Comparison of ENCODE assay signal across 8 cellular contexts in the genomic region with DNA sequence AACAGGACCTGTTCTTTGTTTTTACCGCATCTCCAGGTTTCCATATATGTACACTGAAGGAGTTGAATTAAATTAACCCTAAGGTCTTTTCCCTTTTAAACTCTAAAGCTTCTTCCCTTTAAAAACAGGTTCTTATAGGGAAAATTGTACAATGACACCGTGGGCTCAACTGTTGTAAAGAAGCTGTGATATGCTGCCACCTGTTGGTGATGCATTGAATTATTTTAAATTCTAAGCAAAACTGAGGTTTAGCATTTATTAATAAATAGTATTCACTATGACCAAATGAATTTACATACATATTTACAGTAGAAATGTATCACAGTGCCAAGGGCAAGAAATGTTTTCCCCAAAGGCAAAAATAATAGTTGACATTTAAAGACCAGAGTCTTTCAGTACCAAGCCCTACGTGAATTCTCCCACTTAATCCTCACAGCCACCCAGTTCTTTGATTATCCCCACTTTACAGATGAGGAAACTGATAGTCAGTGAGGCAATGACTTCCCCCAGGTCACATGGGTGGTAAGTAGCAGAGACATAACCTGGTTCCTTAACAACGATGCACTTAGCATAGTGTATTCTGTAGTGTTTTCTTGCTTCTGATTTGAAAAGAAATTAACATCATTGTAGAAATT. TPM values are rescaled to one million over a fixed set of nuclear protein-coding genes. Genes with fewer than 3 reads are reported as not detected.
DNase-seq lines count a peak whose midpoint lies in the region; ATAC-seq, FAIRE-seq and TF ChIP-seq lines count a peak whose summit lies in the region.

No MANE protein-coding gene starts in this region.

- H3K79me2 ChIP-seq in endothelial cell of umbilical vein (ENCODE audit: control insufficient read depth, insufficient read depth, low read length): no peaks in the 10 kb centered on the region

- intact Hi-C loops in endothelial cell of umbilical vein (cut with micrococcal nuclease): loop anchor here (1.0 to 10.0 kb wide), 5 partner anchors 78 to 693 kb away; partner anchors contain the start of genes POLR3B and RFX4
- intact Hi-C loops in naive thymus-derived CD4-positive, alpha-beta T cell (cut with micrococcal nuclease): loop anchor here (1.0 to 5.0 kb wide), 9 partner anchors 35 to 693 kb away; partner anchors contain the start of genes POLR3B (in 2 of the 2) and TMEM263 (in 1 of the 2)

- peaks cover 0 to 10% (median 5%) of the 10 kb centered on the region in 11 donors for H3K9me3 Mint-ChIP-seq in naive thymus-derived CD4-positive, alpha-beta T cell

- no peaks in the 10 kb centered on the region for H3K36me3 ChIP-seq in endothelial cell of umbilical vein (ENCODE audit: control insufficient read depth in 2 of 2, extremely low read depth in 1 of 2, insufficient read depth in 2 of 2, low read length in 2 of 2)
- H3K36me3 ChIP-seq in naive thymus-derived CD4-positive, alpha-beta T cell (ENCODE audit: control insufficient read depth in 2 of 3, insufficient read depth in 3 of 3, low read length in 3 of 3): no peaks in the 10 kb centered on the region

- no peaks in the 10 kb centered on the region for H3K9me3 ChIP-seq in endothelial cell of umbilical vein (replicated peaks; ENCODE audit: control insufficient read depth, insufficient read depth, low read length)
- no peaks in the 10 kb centered on the region for H3K9me3 ChIP-seq in naive thymus-derived CD4-positive, alpha-beta T cell (ENCODE audit: control insufficient read depth in 2 of 3, low read length in 3 of 3)

- peaks cover 0 to 5% (median 0%) of the 10 kb centered on the region in 5 donors for H3K36me3 Mint-ChIP-seq in naive thymus-derived CD4-positive, alpha-beta T cell

- peak; percentile 41 for DNase-seq in DMS114 treated with DMSO at 0.1 percent for 48 hours (lab: John Stamatoyannopoulos, UW; ENCODE audit: unreplicated experiment)
- peak; percentile 21 for DNase-seq in HT1080 (ENCODE audit: low read depth)
- DNase-seq in RWPE1 (ENCODE audit: low spot score): peak; percentile 46
- peak; percentile 60 for DNase-seq in endothelial cell of umbilical vein (ENCODE audit: low read depth, low spot score)
- peak in 7 of 9 donors; percentile 12 to 53 (median 32) for DNase-seq in naive thymus-derived CD4-positive, alpha-beta T cell
- DNase-seq in T1000 (lab: John Stamatoyannopoulos, UW): no peak

- peaks cover 13% of the 10 kb centered on the region for H3K4me1 ChIP-seq in endothelial cell of umbilical vein (ENCODE audit: control insufficient read depth, extremely low read depth, insufficient read depth, low read length)
- peaks cover 0 to under 1% of the 10 kb centered on the region in 2 donors for H3K4me1 ChIP-seq in naive thymus-derived CD4-positive, alpha-beta T cell (ENCODE audit: control insufficient read depth in 2 of 2, insufficient read depth in 2 of 2, low read length in 2 of 2)

- peaks cover 8 to 10% of the 10 kb centered on the region in 2 experiments for H3K27me3 ChIP-seq in endothelial cell of umbilical vein (ENCODE audit: control insufficient read depth in 2 of 2, insufficient read depth in 2 of 2, low read length in 2 of 2)
- no peaks in the 10 kb centered on the region for H3K27me3 ChIP-seq in naive thymus-derived CD4-positive, alpha-beta T cell (ENCODE audit: control insufficient read depth in 2 of 2, insufficient read depth in 2 of 2, low read length in 2 of 2)

- peaks cover 8 to 15% (median 9%) of the 10 kb centered on the region in 7 donors for H3K4me1 Mint-ChIP-seq in naive thymus-derived CD4-positive, alpha-beta T cell

- H3K4me3 ChIP-seq in endothelial cell of umbilical vein (replicated peaks in 1 of 3; ENCODE audit: insufficient read depth in 1 of 3, low read depth in 1 of 3, low read length in 3 of 3): no peak overlapping the region
- no peak overlapping the region for H3K4me3 ChIP-seq in naive thymus-derived CD4-positive, alpha-beta T cell (ENCODE audit: low read length)

- dilution Hi-C loops in endothelial cell of umbilical vein (cut with MboI; ENCODE audit: extremely low pct_ligation_motif_present, low sequenced_read_pairs): no loop called here

- no peak overlapping the region for H3K27ac ChIP-seq in RWPE1
- H3K27ac ChIP-seq in endothelial cell of umbilical vein (ENCODE audit: insufficient read depth, low read depth, low read length): no peak overlapping the region
- no peak overlapping the region for H3K27ac ChIP-seq in naive thymus-derived CD4-positive, alpha-beta T cell (ENCODE audit: low read depth, low read length)

- peak; percentile 60 for ATAC-seq in naive thymus-derived CD4-positive, alpha-beta T cell
- ATAC-seq in HG02970 (IDR thresholded peaks at IDR 0.05; ENCODE audit: low FRiP score, unreplicated experiment) (no peak), GM18519 (IDR thresholded peaks at IDR 0.05; ENCODE audit: low FRiP score, unreplicated experiment) (no peak)

- CTCF ChIA-PET in RWPE1 (lab: Yijun Ruan, JAX): interaction anchor here (0.6 to 1.7 kb wide), 17 partner anchors 8 to 1243 kb away, joined by 3 to 10 read pairs (median 4); partner anchors contain the start of gene POLR3B
- CTCF ChIA-PET in endothelial cell of umbilical vein (lab: Charles Lee): interaction anchor here (0.6 to 3.9 kb wide), 30 partner anchors 12 to 693 kb away, joined by 3 to 111 read pairs (median 4); partner anchors contain the start of genes MTERF2, POLR3B and TMEM263
- CTCF ChIA-PET in naive thymus-derived CD4-positive, alpha-beta T cell (lab: Charles Lee): interaction anchor here (0.8 to 2.5 kb wide), 9 partner anchors 13 to 563 kb away, joined by 3 to 10 read pairs (median 5); no protein-coding TSS in a partner anchor

- no peak overlapping the region for H2AFZ ChIP-seq in endothelial cell of umbilical vein (ENCODE audit: low read depth, low read length)

- H4K20me1 ChIP-seq in endothelial cell of umbilical vein (replicated peaks; ENCODE audit: control insufficient read depth, extremely low read depth, insufficient read depth, low read length): no peaks in the 10 kb centered on the region

- no peak overlapping the region for H3K9ac ChIP-seq in endothelial cell of umbilical vein (replicated peaks; ENCODE audit: extremely low read depth, insufficient read depth, low read length)

- POLR2A ChIA-PET in RWPE1 (lab: Yijun Ruan, JAX; ENCODE audit: low non-redundant PET) (no interaction called here), endothelial cell of umbilical vein (lab: Charles Lee) (no interaction called here)
- POLR2A ChIA-PET in naive thymus-derived CD4-positive, alpha-beta T cell (lab: Charles Lee): no interaction called here

- FAIRE-seq in endothelial cell of umbilical vein (lab: Jason Lieb, UNC): peak; percentile 87

- H3K27ac Mint-ChIP-seq in naive thymus-derived CD4-positive, alpha-beta T cell: no peak overlapping the region

- no peak overlapping the region for H3K4me2 ChIP-seq in endothelial cell of umbilical vein (ENCODE audit: insufficient read depth, low read length)

- peaks cover 5 to 50% (median 14%) of the 10 kb centered on the region in 5 donors for H3K27me3 Mint-ChIP-seq in naive thymus-derived CD4-positive, alpha-beta T cell

- no peaks in the 10 kb centered on the region for H3K9me1 ChIP-seq in endothelial cell of umbilical vein (replicated peaks; ENCODE audit: control insufficient read depth, extremely low read depth, insufficient read depth, low read length)

- no peak for TF ChIP-seq POLR2A in endothelial cell of umbilical vein (IDR thresholded peaks at IDR 0.05; ENCODE audit: low read depth, low read length)

- TF ChIP-seq CTCF in RWPE1 (conservative IDR thresholded peaks at IDR 0.05; ENCODE audit: low read depth) (peak; percentile 82), endothelial cell of umbilical vein (IDR thresholded peaks at IDR 0.05; ENCODE audit: extremely low read depth in 1 of 2, insufficient read depth in 1 of 2, low read depth in 1 of 2, low read length in 2 of 2) (peak; percentile 37 to 54)

- no peak overlapping the region for H3K4me3 Mint-ChIP-seq in naive thymus-derived CD4-positive, alpha-beta T cell

- no TSS peak for BruUV-seq in endothelial cell of umbilical vein (replicated peaks; lab: Mats Ljungman, UMichigan)

TF ChIP-seq in endothelial cell of umbilical vein, 7 proteins besides CTCF, POLR2A, EP300 and RAD21:
- TF ChIP-seq, protein P1, sequence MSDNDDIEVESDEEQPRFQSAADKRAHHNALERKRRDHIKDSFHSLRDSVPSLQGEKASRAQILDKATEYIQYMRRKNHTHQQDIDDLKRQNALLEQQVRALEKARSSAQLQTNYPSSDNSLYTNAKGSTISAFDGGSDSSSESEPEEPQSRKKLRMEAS (IDR thresholded peaks at IDR 0.05; ENCODE audit: insufficient read depth, insufficient read length): no peak
- TF ChIP-seq EZH2 (IDR thresholded peaks at IDR 0.05; ENCODE audit: borderline replicate concordance, low read depth, low read length, severe bottlenecking) (no peak), POLR2AphosphoS5 (IDR thresholded peaks at IDR 0.05; ENCODE audit: insufficient read depth, low read depth, low read length) (no peak), GATA2 (IDR thresholded peaks at IDR 0.05; ENCODE audit: insufficient read depth, insufficient read length, low read depth, low read length) (no peak), MYC (IDR thresholded peaks at IDR 0.05; ENCODE audit: low read depth, low read length) (no peak), FOS (IDR thresholded peaks at IDR 0.05; ENCODE audit: borderline replicate concordance, insufficient read depth, low read length) (no peak), JUN (IDR thresholded peaks at IDR 0.05; ENCODE audit: borderline replicate concordance, insufficient read depth, insufficient read length, low read depth) (no peak)

RNA-seq across cellular contexts. Expression of gene TMEM263, which starts 35.7 kb away (rescaled TPM):
- total RNA-seq in HT1080 (2014; rRNA removed; shearing (Covaris generic)): 20.6 and 33.4 TPM in 2 replicates
- polyA plus RNA-seq in HT1080 (2015; cell fraction: cytosol; rRNA removed): 43.0 and 53.5 TPM in 2 replicates
- polyA plus RNA-seq in HT1080 (2015; cell fraction: nucleus; rRNA removed): 33.9 and 39.6 TPM in 2 replicates
- 68.8 and 72.5 TPM in 2 replicates for total RNA-seq in endothelial cell of umbilical vein
- 15.7 and 22.5 TPM in 2 replicates for polyA plus RNA-seq in endothelial cell of umbilical vein
- 23.6 and 26.5 TPM in 2 replicates for polyA plus RNA-seq in endothelial cell of umbilical vein (2011; cell fraction: cytosol; rRNA removed)
- polyA plus RNA-seq in endothelial cell of umbilical vein (2011; cell fraction: nucleus; rRNA removed): 41.3 and 45.2 TPM in 2 replicates
- polyA plus RNA-seq in endothelial cell of umbilical vein (2012): 54.3 and 64.4 TPM in 2 replicates
- 68.1 and 74.1 TPM in 2 replicates for polyA minus RNA-seq in endothelial cell of umbilical vein
- polyA minus RNA-seq in endothelial cell of umbilical vein (2011; cell fraction: cytosol; rRNA and poly(A)+ RNA removed): 28.9 TPM
- polyA minus RNA-seq in endothelial cell of umbilical vein (2011; cell fraction: nucleus; rRNA and poly(A)+ RNA removed): 47.7 and 51.8 TPM in 2 replicates
- 10 to 100 TPM; 20.0 to 45.5 (median 31.5) TPM for total RNA-seq in naive thymus-derived CD4-positive, alpha-beta T cell
- polyA plus RNA-seq in naive thymus-derived CD4-positive, alpha-beta T cell: 10 to 100 TPM; 46.9 to 47.8 TPM
